29 cellular contexts compared by ENCODE assay signal in genomic region chr4:12963291-12963690, GRCh38.
"Had no signal": no experiment of that assay in that cellular context is flagged by ENCODE, and none has a peak within 500 bp of the region (broad histone marks: within the 10 kb centered on the region; RNA-seq: fewer than 3 reads in every experiment).

No MANE protein-coding gene starts in this region.

- H3K27me3 Mint-ChIP-seq: stimulated activated memory B cell treated with anti-CD40 and anti-IgM and Interleukin-4, amounts not matched to agents 10 μg/mL and 1 μg/mL and 100 μg/mL, for 72 hours; stimulated activated naive CD8-positive, alpha-beta T cell treated with anti-CD3 and anti-CD28 coated beads, Interleukin-15, Interleukin-2, amounts not matched to agents 100 ng/mL and 50 ng/mL, for 24 hours had no signal

- DNase-seq: natural killer cell; occipital lobe; ovary; posterior cingulate gyrus; psoas muscle; right cardiac atrium; spleen; stimulated activated CD4-positive, alpha-beta T cell treated with anti-CD3 and anti-CD28 coated beads, Interleukin-12 subunit alpha, Interleukin-12 subunit beta, amount 100 ng/mL, for 4 hours; stimulated activated CD4-positive, alpha-beta T cell treated with anti-CD3 and anti-CD28 coated beads, Interleukin-1b, Interleukin-23, amount 100 ng/mL, for 48 hours; stimulated activated CD4-positive, alpha-beta T cell treated with anti-CD3 and anti-CD28 coated beads, Interleukin-4, amount 100 ng/mL, for 1 hour; stimulated activated CD4-positive, alpha-beta T cell treated with anti-CD3 and anti-CD28 coated beads, Interleukin-4, amount 100 ng/mL, for 4 hours; stimulated activated CD8-positive, alpha-beta memory T cell treated with anti-CD3 and anti-CD28 coated beads, Interleukin-4, amount 100 ng/mL, for 48 hours; stimulated activated naive CD4-positive, alpha-beta T cell; stomach; thyroid gland; trophoblast cell; upper lobe of left lung had no signal

- H3K9ac ChIP-seq: neural progenitor cell, parathyroid adenoma had no signal

- H3K4me3 ChIP-seq: neural progenitor cell, ovary, psoas muscle, skin epidermis, smooth muscle cell, spleen, stomach, thoracic aorta, thyroid gland, tibial nerve, upper lobe of left lung, vagina had no signal

- H3K27ac ChIP-seq: neural progenitor cell, ovary, parathyroid adenoma, psoas muscle, skin epidermis, spleen, stomach, thoracic aorta, thyroid gland, tibial nerve, upper lobe of left lung, vagina had no signal

- H3K4me1 ChIP-seq: parathyroid adenoma, psoas muscle, spleen, stomach, thyroid gland, tibial nerve, upper lobe of left lung, vagina had no signal

- H3K27ac Mint-ChIP-seq: natural killer cell; nephron; neural progenitor cell; progenitor cell of endocrine pancreas; stimulated activated memory B cell treated with anti-CD40 and anti-IgM and Interleukin-4, amounts not matched to agents 10 μg/mL and 1 μg/mL and 100 μg/mL, for 72 hours; stimulated activated naive CD8-positive, alpha-beta T cell treated with anti-CD3 and anti-CD28 coated beads, Interleukin-15, Interleukin-2, amounts not matched to agents 100 ng/mL and 50 ng/mL, for 24 hours had no signal

- ATAC-seq: natural killer cell; psoas muscle; right cardiac atrium; sciatic nerve; stimulated activated memory B cell treated with anti-CD40 and anti-IgM and Interleukin-4, amounts not matched to agents 10 μg/mL and 1 μg/mL and 100 μg/mL, for 72 hours had no signal

- H3K9me3 ChIP-seq: ovary, psoas muscle, spleen, stomach, thoracic aorta, thyroid gland, tibial nerve, upper lobe of left lung, vagina had no signal

- H3K27me3 ChIP-seq: neural progenitor cell, ovary, spleen, stomach, thyroid gland, tibial nerve, upper lobe of left lung, vagina had no signal

- H3K36me3 Mint-ChIP-seq: natural killer cell; neural progenitor cell; stimulated activated memory B cell treated with anti-CD40 and anti-IgM and Interleukin-4, amounts not matched to agents 10 μg/mL and 1 μg/mL and 100 μg/mL, for 72 hours had no signal

- H3K4me3 Mint-ChIP-seq: natural killer cell; nephron; neural progenitor cell; stimulated activated memory B cell treated with anti-CD40 and anti-IgM and Interleukin-4, amounts not matched to agents 10 μg/mL and 1 μg/mL and 100 μg/mL, for 72 hours; stimulated activated naive CD8-positive, alpha-beta T cell treated with anti-CD3 and anti-CD28 coated beads, Interleukin-15, Interleukin-2, amounts not matched to agents 100 ng/mL and 50 ng/mL, for 24 hours had no signal

- H3K4me1 Mint-ChIP-seq: natural killer cell; nephron; stimulated activated memory B cell treated with anti-CD40 and anti-IgM and Interleukin-4, amounts not matched to agents 10 μg/mL and 1 μg/mL and 100 μg/mL, for 72 hours had no signal

- H3K36me3 ChIP-seq: neural progenitor cell, ovary, spleen, stomach, thoracic aorta, thyroid gland, tibial nerve, upper lobe of left lung, vagina had no signal

- H3K9me3 Mint-ChIP-seq: nephron; neural progenitor cell; stimulated activated memory B cell treated with anti-CD40 and anti-IgM and Interleukin-4, amounts not matched to agents 10 μg/mL and 1 μg/mL and 100 μg/mL, for 72 hours had no signal
